In genomic region chr4:151362404-151363164, GRCh38 we compare ENCODE assay signal across 8 cellular contexts. TPM values are rescaled to one million over a fixed set of nuclear protein-coding genes. Genes with fewer than 3 reads are reported as not detected.
A peak's percentile ranks its signal among the peaks of the same experiment; 100 is the strongest.
DNase-seq lines count a peak whose midpoint lies in the region; ATAC-seq and TF ChIP-seq lines count a peak whose summit lies in the region.

No MANE protein-coding gene starts in this region.

- H3F3A ChIP-seq in OCI-LY1 (ENCODE audit: insufficient read depth, low read length): no peaks in the 10 kb centered on the region

- no peak overlapping the region for H3K9ac ChIP-seq in OCI-LY1 (ENCODE audit: low read length)

- H3K27me3 ChIP-seq in OCI-LY1 (ENCODE audit: insufficient read depth, low read length): no peaks in the 10 kb centered on the region
- no peaks in the 10 kb centered on the region for H3K27me3 ChIP-seq in naive thymus-derived CD4-positive, alpha-beta T cell (ENCODE audit: control insufficient read depth in 2 of 2, insufficient read depth in 2 of 2, low read length in 2 of 2)

- peak; percentile 97 for TF ChIP-seq CTCF in OCI-LY1 (IDR thresholded peaks at IDR 0.05; ENCODE audit: low read length)

- CTCF ChIA-PET in naive thymus-derived CD4-positive, alpha-beta T cell (lab: Charles Lee): interaction anchor here (0.7 to 1.2 kb wide), 4 partner anchors 305 to 1096 kb away, joined by 3 read pairs; no protein-coding TSS in a partner anchor

- H3K9me3 ChIP-seq in OCI-LY1 (ENCODE audit: low read length): no peaks in the 10 kb centered on the region
- H3K9me3 ChIP-seq in naive thymus-derived CD4-positive, alpha-beta T cell (ENCODE audit: control insufficient read depth in 2 of 3, low read length in 3 of 3): no peaks in the 10 kb centered on the region

- no peaks in the 10 kb centered on the region for H4K20me1 ChIP-seq in OCI-LY1 (ENCODE audit: insufficient read depth, low read length)

- POLR2A ChIA-PET in naive thymus-derived CD4-positive, alpha-beta T cell (lab: Charles Lee): interaction anchor here (0.7 kb wide), 1 partner anchor 439 kb away, joined by 3 read pairs; no protein-coding TSS in a partner anchor

- no peaks in the 10 kb centered on the region for H3K36me3 ChIP-seq in OCI-LY1 (ENCODE audit: insufficient read depth, low read length)
- H3K36me3 ChIP-seq in naive thymus-derived CD4-positive, alpha-beta T cell (ENCODE audit: control insufficient read depth in 2 of 3, insufficient read depth in 3 of 3, low read length in 3 of 3): no peaks in the 10 kb centered on the region

- peaks cover 0 to 21% (median 15%) of the 10 kb centered on the region in 5 donors for H3K27me3 Mint-ChIP-seq in naive thymus-derived CD4-positive, alpha-beta T cell

- H3K4me1 Mint-ChIP-seq in naive thymus-derived CD4-positive, alpha-beta T cell: peaks cover 0 to 5% (median 3%) of the 10 kb centered on the region in 7 donors

- no peaks in the 10 kb centered on the region for H3K4me1 ChIP-seq in OCI-LY1 (ENCODE audit: insufficient read depth, low read length, severe bottlenecking)
- no peaks in the 10 kb centered on the region for H3K4me1 ChIP-seq in naive thymus-derived CD4-positive, alpha-beta T cell (ENCODE audit: control insufficient read depth in 2 of 2, insufficient read depth in 2 of 2, low read length in 2 of 2)

- no peak overlapping the region for H3K27ac ChIP-seq in OCI-LY1 (ENCODE audit: low read depth, low read length, poor library complexity, severe bottlenecking)
- H3K27ac ChIP-seq in naive thymus-derived CD4-positive, alpha-beta T cell (ENCODE audit: low read depth, low read length): no peak overlapping the region

- TF ChIP-seq POLR2A in erythroblast (IDR thresholded peaks at IDR 0.05; ENCODE audit: low read length): no peak

- no peaks in the 10 kb centered on the region for H3K36me3 Mint-ChIP-seq in naive thymus-derived CD4-positive, alpha-beta T cell

- intact Hi-C loops in naive thymus-derived CD4-positive, alpha-beta T cell (cut with micrococcal nuclease): loop anchor here (1.0 to 5.0 kb wide), 14 partner anchors 46 to 1373 kb away; partner anchors contain the start of genes GATB (in 2 of the 2), FBXW7 (in 1 of the 2), FHIP1A (in 1 of the 2) and PRSS48 (in 1 of the 2)

- DNase-seq in DMS53 (lab: John Stamatoyannopoulos, UW) (peak; percentile 87), HUDEP-2 (lab: John Stamatoyannopoulos, UW; ENCODE audit: unreplicated experiment in 76 of 76) (peak in 71 of 76 experiments; percentile 3 to 85 (median 54)), activated T-cell treated with anti-CD3 and anti-CD28 coated beads for 1 hour (ENCODE audit: low read depth) (peak; percentile 65), erythroblast (lab: John Stamatoyannopoulos, UW) (peak; percentile 76 to 84)
- peak; percentile 54 to 82 (median 72) for DNase-seq in naive thymus-derived CD4-positive, alpha-beta T cell
- DNase-seq in stimulated activated CD8-positive, alpha-beta memory T cell treated with anti-CD3 and anti-CD28 coated beads, Interleukin-7, amount 100 ng/mL, for 48 hours (ENCODE audit: extremely low read depth in 1 of 2, low read depth in 1 of 2): peak; percentile 45 to 62

- no peak overlapping the region for H2AFZ ChIP-seq in OCI-LY1 (ENCODE audit: low read length)

- H3K4me2 ChIP-seq in OCI-LY1 (ENCODE audit: low read length): no peak overlapping the region

- ATAC-seq in GM21528 (IDR thresholded peaks at IDR 0.05; ENCODE audit: low FRiP score, unreplicated experiment): peak; percentile 96
- ATAC-seq in naive thymus-derived CD4-positive, alpha-beta T cell: peak; percentile 100

- H3K9me2 ChIP-seq in OCI-LY1 (ENCODE audit: low read depth, low read length): no peaks in the 10 kb centered on the region

- no peaks in the 10 kb centered on the region for H3K79me2 ChIP-seq in OCI-LY1 (ENCODE audit: insufficient read depth, low read length)

- no peak overlapping the region for H3K27ac Mint-ChIP-seq in naive thymus-derived CD4-positive, alpha-beta T cell

- H3K4me3 Mint-ChIP-seq in naive thymus-derived CD4-positive, alpha-beta T cell: no peak overlapping the region

- no peak overlapping the region for H3K4me3 ChIP-seq in OCI-LY1 (ENCODE audit: low read depth, low read length, poor library complexity, severe bottlenecking)
- no peak overlapping the region for H3K4me3 ChIP-seq in naive thymus-derived CD4-positive, alpha-beta T cell (ENCODE audit: low read length)

- no peaks in the 10 kb centered on the region for H3K9me3 Mint-ChIP-seq in naive thymus-derived CD4-positive, alpha-beta T cell

RNA-seq across cellular contexts. Expression of gene SH3D19, which starts 37.2 kb away (rescaled TPM):
- total RNA-seq in naive thymus-derived CD4-positive, alpha-beta T cell: 1 to 10 TPM in 2 of 5 experiments, under 1 TPM in 2, not detected in 1; 0.66 to 1.1 (median 0.92) TPM
- polyA plus RNA-seq in naive thymus-derived CD4-positive, alpha-beta T cell: 1 to 10 TPM in 1 of 2 donors, not detected in 1; 1.8 TPM

RNA-seq across cellular contexts. Expression of gene FHIP1A, which starts 46.4 kb away (rescaled TPM):
- 1 to 10 TPM in 4 of 5 experiments, under 1 TPM in 1; 0.05 to 2.7 (median 1.9) TPM for total RNA-seq in naive thymus-derived CD4-positive, alpha-beta T cell
- not detected for polyA plus RNA-seq in naive thymus-derived CD4-positive, alpha-beta T cell
